9 cellular contexts compared by ENCODE assay signal in the genomic region with DNA sequence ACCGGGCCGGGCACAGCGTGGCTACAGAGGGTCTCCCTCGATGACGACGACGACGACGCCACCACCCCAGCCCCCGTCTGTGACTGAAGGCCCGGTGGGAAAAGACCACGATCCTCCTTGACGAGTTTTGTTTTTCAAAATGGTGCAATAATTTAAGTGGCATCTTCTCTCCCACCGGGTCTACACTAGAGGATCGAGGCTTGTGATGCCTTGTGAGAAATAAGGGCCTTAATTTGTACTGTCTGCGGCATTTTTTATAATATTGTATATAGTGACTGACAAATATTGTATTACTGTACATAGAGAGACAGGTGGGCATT. TPM values are rescaled to one million over a fixed set of nuclear protein-coding genes. Genes with fewer than 3 reads are reported as not detected.
DNase-seq lines count a peak whose midpoint lies in the region; ATAC-seq and TF ChIP-seq lines count a peak whose summit lies in the region.
"Had no signal": no experiment of that assay in that cellular context is flagged by ENCODE, and none has a peak within 500 bp of the region (broad histone marks: within the 10 kb centered on the region; RNA-seq: fewer than 3 reads in every experiment).

No MANE protein-coding gene starts in this region.

- H3K27me3 ChIP-seq in skeletal muscle tissue (ENCODE audit: control insufficient read depth in 3 of 3, insufficient read depth in 3 of 3, low read length in 3 of 3), result no peaks in the 10 kb centered on the region

- H3K4me1 Mint-ChIP-seq in T-helper 17 cell, result peaks cover 50% of the 10 kb centered on the region

- H3K4me3 ChIP-seq in GM12864 (ENCODE audit: low read depth, low read length) (peak overlapping the region; percentile 63), fibroblast of the aortic adventitia (ENCODE audit: low read depth, low read length) (peak overlapping the region; percentile 87), skeletal muscle tissue (ENCODE audit: low read length in 3 of 3) (peak overlapping the region; percentile 85 to 87 (median 86))

- TF ChIP-seq CTCF in GM12864 (IDR thresholded peaks at IDR 0.05; ENCODE audit: low read depth, low read length, missing control alignments), result no peak
- no peak for TF ChIP-seq CTCF in fibroblast of the aortic adventitia (IDR thresholded peaks at IDR 0.05; ENCODE audit: insufficient read depth, low read length)

- H3K36me3 Mint-ChIP-seq in T-helper 17 cell (ENCODE audit: low read depth), result peaks cover 15% of the 10 kb centered on the region

- ATAC-seq in T-helper 17 cell (no peak), GM21381 (IDR thresholded peaks at IDR 0.05; ENCODE audit: unreplicated experiment) (no peak)

- peaks cover 11 to 28% (median 17%) of the 10 kb centered on the region in 3 donors for H3K36me3 ChIP-seq in skeletal muscle tissue (ENCODE audit: control insufficient read depth in 3 of 3, insufficient read depth in 3 of 3, low read length in 3 of 3)

- H3K27ac ChIP-seq in skeletal muscle tissue (ENCODE audit: low read depth, low read length), result peak overlapping the region; percentile 86

- peaks cover 26 to 49% (median 39%) of the 10 kb centered on the region in 3 donors for H3K4me1 ChIP-seq in skeletal muscle tissue (ENCODE audit: control insufficient read depth in 3 of 3, insufficient read depth in 3 of 3, low read length in 3 of 3)

- H3K27ac Mint-ChIP-seq in T-helper 17 cell, result peak overlapping the region; percentile 97

- no peak for DNase-seq in GM12864 (ENCODE audit: low read depth)
- DNase-seq in T-helper 17 cell, result no peak
- peak; percentile 22 for DNase-seq in fibroblast of the aortic adventitia (ENCODE audit: low read depth)
- no peak for DNase-seq in HCEC 1CT
- DNase-seq in SKM-1 treated with dmso at 0.1 percent for 144 hours (lab: John Stamatoyannopoulos, UW; ENCODE audit: unreplicated experiment), result no peak
- DNase-seq in germinal center (ENCODE audit: low spot score), result no peak
- DNase-seq: SIG-M5 had no signal

- H3K27me3 Mint-ChIP-seq in T-helper 17 cell, result no peaks in the 10 kb centered on the region

- H3K4me3 Mint-ChIP-seq in T-helper 17 cell, result peak overlapping the region; percentile 96

- H3K9me3 ChIP-seq in T-helper 17 cell (ENCODE audit: control insufficient read depth, low read length, poor library complexity, severe bottlenecking), result no peaks in the 10 kb centered on the region
- no peaks in the 10 kb centered on the region for H3K9me3 ChIP-seq in skeletal muscle tissue (ENCODE audit: control insufficient read depth in 3 of 3, low read length in 3 of 3)

- peak overlapping the region; percentile 20 to 86 (median 78) for H3K9ac ChIP-seq in skeletal muscle tissue (ENCODE audit: low read depth in 1 of 3, low read length in 3 of 3)

RNA-seq across cellular contexts. Expression of a gene that starts 2.5 kb away (rescaled TPM):
- total RNA-seq in T-helper 17 cell (100 to 1,000 TPM; 465 to 578 TPM), fibroblast of the aortic adventitia (ENCODE audit: low replicate concordance) (2.2 and 5.7 TPM in 2 replicates), skeletal muscle tissue (14.1 TPM)

Comparison
In these comparisons a context has a peak if more than half of its experiments do, and no peak if none do; other contexts are left out.
1. RNA of a gene that starts 2.5 kb away (total RNA-seq): 465 to 578 TPM in T-helper 17 cell; 14.1 TPM in skeletal muscle tissue (single experiment) and 2.2 to 5.7 TPM in fibroblast of the aortic adventitia; every median in the first group is over 10 times any median in the second.
2. Peak in every context shown above with its lines, with median percentiles within 50 percentile points of each other: H3K4me3 ChIP-seq.